Comparison of ENCODE assay signal across 1 cellular context in genomic region chr2:96816127-96816835, GRCh38.
TF ChIP-seq lines count a peak whose summit lies in the region.

Gene CNNM3, plus strand, starts transcription at chr2:96816268. Its CDS starts 10 bp downstream, at chr2:96816278.

TF ChIP-seq in HepG2, 621 proteins besides CTCF, POLR2A, EP300 and RAD21 (continued from another document and continues in another):
- TF ChIP-seq KIAA2018 (CRISPR knock-in tag; IDR thresholded peaks at IDR 0.05; ENCODE audit: borderline replicate concordance), result no peak
- TF ChIP-seq, protein P1, sequence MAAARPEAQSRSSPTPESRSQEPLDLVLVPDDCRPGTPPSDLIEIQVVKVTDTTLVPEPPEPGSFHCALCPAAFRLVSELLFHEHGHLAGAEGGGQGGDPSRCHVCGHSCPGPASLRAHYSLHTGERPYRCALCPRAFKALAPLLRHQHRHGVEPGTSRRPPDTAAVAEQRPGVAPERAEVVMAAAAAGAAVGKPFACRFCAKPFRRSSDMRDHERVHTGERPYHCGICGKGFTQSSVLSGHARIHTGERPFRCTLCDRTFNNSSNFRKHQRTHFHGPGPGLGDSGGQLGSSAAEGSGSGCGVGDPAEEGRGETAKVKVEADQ (CRISPR knock-in tag; IDR thresholded peaks at IDR 0.05; ENCODE audit: borderline replicate concordance), result peak; percentile 94
- TF ChIP-seq SALL2 (CRISPR knock-in tag; IDR thresholded peaks at IDR 0.05), result peak; percentile 88
- TF ChIP-seq HINFP (CRISPR knock-in tag; IDR thresholded peaks at IDR 0.05; ENCODE audit: low read depth), result no peak; the same call in 1 of the 2 replicates
- no peak for TF ChIP-seq SP5 (CRISPR knock-in tag; IDR thresholded peaks at IDR 0.05; ENCODE audit: borderline replicate concordance, low read depth)
- TF ChIP-seq ZNF556 (CRISPR knock-in tag; IDR thresholded peaks at IDR 0.05; ENCODE audit: borderline replicate concordance), result peak; percentile 93
- TF ChIP-seq NRL (CRISPR knock-in tag; IDR thresholded peaks at IDR 0.05; ENCODE audit: borderline replicate concordance), result no peak; the same call in 1 of the 2 replicates
- peak; percentile 87 for TF ChIP-seq SALL1 (CRISPR knock-in tag; IDR thresholded peaks at IDR 0.05)
- TF ChIP-seq, protein P2, sequence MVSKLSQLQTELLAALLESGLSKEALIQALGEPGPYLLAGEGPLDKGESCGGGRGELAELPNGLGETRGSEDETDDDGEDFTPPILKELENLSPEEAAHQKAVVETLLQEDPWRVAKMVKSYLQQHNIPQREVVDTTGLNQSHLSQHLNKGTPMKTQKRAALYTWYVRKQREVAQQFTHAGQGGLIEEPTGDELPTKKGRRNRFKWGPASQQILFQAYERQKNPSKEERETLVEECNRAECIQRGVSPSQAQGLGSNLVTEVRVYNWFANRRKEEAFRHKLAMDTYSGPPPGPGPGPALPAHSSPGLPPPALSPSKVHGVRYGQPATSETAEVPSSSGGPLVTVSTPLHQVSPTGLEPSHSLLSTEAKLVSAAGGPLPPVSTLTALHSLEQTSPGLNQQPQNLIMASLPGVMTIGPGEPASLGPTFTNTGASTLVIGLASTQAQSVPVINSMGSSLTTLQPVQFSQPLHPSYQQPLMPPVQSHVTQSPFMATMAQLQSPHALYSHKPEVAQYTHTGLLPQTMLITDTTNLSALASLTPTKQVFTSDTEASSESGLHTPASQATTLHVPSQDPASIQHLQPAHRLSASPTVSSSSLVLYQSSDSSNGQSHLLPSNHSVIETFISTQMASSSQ (IDR thresholded peaks at IDR 0.05; ENCODE audit: low read depth), result no peak
- TF ChIP-seq, protein P2 (CRISPR knock-in tag; IDR thresholded peaks at IDR 0.05; ENCODE audit: borderline replicate concordance), result peak; percentile 76
- peak; percentile 29 for TF ChIP-seq TBL1XR1 (IDR thresholded peaks at IDR 0.05; ENCODE audit: borderline replicate concordance, low read length, partially characterized antibody)
- peak; percentile 74 for TF ChIP-seq PHF20 (CRISPR knock-in tag; IDR thresholded peaks at IDR 0.05)
- TF ChIP-seq ZNF839 (CRISPR knock-in tag; IDR thresholded peaks at IDR 0.05; ENCODE audit: borderline replicate concordance), result no peak
- no peak; the same call in 1 of the 2 replicates for TF ChIP-seq TGIF2 (CRISPR knock-in tag; IDR thresholded peaks at IDR 0.05)
- TF ChIP-seq ZNF432 (CRISPR knock-in tag; IDR thresholded peaks at IDR 0.05; ENCODE audit: borderline replicate concordance), result no peak; the same call in 1 of the 2 replicates
- TF ChIP-seq TOE1 (CRISPR knock-in tag; IDR thresholded peaks at IDR 0.05), result no peak
- TF ChIP-seq ZNF121 (CRISPR knock-in tag; IDR thresholded peaks at IDR 0.05), result 0 out of 2 replicates have a peak, but pooled peaks have one; percentile 52
- 0 out of 2 replicates have a peak, but pooled peaks have one; percentile 47 for TF ChIP-seq ZC3H4 (CRISPR knock-in tag; IDR thresholded peaks at IDR 0.05; ENCODE audit: borderline replicate concordance)
- TF ChIP-seq ELF4 (CRISPR knock-in tag; IDR thresholded peaks at IDR 0.05; ENCODE audit: borderline replicate concordance), result no peak
- TF ChIP-seq AHR (CRISPR knock-in tag; IDR thresholded peaks at IDR 0.05), result no peak
- no peak for TF ChIP-seq ZNF274 (CRISPR knock-in tag; IDR thresholded peaks at IDR 0.05)
- TF ChIP-seq, protein P3, sequence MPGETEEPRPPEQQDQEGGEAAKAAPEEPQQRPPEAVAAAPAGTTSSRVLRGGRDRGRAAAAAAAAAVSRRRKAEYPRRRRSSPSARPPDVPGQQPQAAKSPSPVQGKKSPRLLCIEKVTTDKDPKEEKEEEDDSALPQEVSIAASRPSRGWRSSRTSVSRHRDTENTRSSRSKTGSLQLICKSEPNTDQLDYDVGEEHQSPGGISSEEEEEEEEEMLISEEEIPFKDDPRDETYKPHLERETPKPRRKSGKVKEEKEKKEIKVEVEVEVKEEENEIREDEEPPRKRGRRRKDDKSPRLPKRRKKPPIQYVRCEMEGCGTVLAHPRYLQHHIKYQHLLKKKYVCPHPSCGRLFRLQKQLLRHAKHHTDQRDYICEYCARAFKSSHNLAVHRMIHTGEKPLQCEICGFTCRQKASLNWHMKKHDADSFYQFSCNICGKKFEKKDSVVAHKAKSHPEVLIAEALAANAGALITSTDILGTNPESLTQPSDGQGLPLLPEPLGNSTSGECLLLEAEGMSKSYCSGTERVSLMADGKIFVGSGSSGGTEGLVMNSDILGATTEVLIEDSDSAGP (CRISPR knock-in tag; IDR thresholded peaks at IDR 0.05; ENCODE audit: borderline replicate concordance), result no peak
- TF ChIP-seq ZNF772 (CRISPR knock-in tag; IDR thresholded peaks at IDR 0.05), result peak; percentile 48; the same call in 1 of the 2 replicates
- TF ChIP-seq ZFP36L2 (CRISPR knock-in tag; IDR thresholded peaks at IDR 0.05), result no peak
- TF ChIP-seq ZFP1 (CRISPR knock-in tag; IDR thresholded peaks at IDR 0.05), result no peak
- peak; percentile 98 for TF ChIP-seq RBFOX2 (IDR thresholded peaks at IDR 0.05; ENCODE audit: low read depth, low read length)
- TF ChIP-seq ZNF570 (CRISPR knock-in tag; IDR thresholded peaks at IDR 0.05; ENCODE audit: borderline replicate concordance), result 0 out of 2 replicates have a peak, but pooled peaks have one; percentile 68
- no peak for TF ChIP-seq ZNF562 (CRISPR knock-in tag; IDR thresholded peaks at IDR 0.05; ENCODE audit: borderline replicate concordance)
- peak; percentile 47; the same call in 1 of the 2 replicates for TF ChIP-seq ZBTB7A (CRISPR knock-in tag; IDR thresholded peaks at IDR 0.05)
- TF ChIP-seq ZNF607 (CRISPR knock-in tag; IDR thresholded peaks at IDR 0.05; ENCODE audit: borderline replicate concordance), result no peak
- TF ChIP-seq ZNF557 (CRISPR knock-in tag; IDR thresholded peaks at IDR 0.05), result 0 out of 2 replicates have a peak, but pooled peaks have one; percentile 86
- TF ChIP-seq MBNL3 (CRISPR knock-in tag; conservative IDR thresholded peaks at IDR 0.05), result no peak
- TF ChIP-seq, protein P4, sequence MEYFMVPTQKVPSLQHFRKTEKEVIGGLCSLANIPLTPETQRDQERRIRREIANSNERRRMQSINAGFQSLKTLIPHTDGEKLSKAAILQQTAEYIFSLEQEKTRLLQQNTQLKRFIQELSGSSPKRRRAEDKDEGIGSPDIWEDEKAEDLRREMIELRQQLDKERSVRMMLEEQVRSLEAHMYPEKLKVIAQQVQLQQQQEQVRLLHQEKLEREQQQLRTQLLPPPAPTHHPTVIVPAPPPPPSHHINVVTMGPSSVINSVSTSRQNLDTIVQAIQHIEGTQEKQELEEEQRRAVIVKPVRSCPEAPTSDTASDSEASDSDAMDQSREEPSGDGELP (IDR thresholded peaks at IDR 0.05; ENCODE audit: borderline replicate concordance, low read depth), result no peak
- no peak for TF ChIP-seq SNAPC2 (CRISPR knock-in tag; IDR thresholded peaks at IDR 0.05)
- TF ChIP-seq ELF3 (CRISPR knock-in tag; IDR thresholded peaks at IDR 0.05), result no peak; the same call in 1 of the 2 replicates
- TF ChIP-seq, protein P5, sequence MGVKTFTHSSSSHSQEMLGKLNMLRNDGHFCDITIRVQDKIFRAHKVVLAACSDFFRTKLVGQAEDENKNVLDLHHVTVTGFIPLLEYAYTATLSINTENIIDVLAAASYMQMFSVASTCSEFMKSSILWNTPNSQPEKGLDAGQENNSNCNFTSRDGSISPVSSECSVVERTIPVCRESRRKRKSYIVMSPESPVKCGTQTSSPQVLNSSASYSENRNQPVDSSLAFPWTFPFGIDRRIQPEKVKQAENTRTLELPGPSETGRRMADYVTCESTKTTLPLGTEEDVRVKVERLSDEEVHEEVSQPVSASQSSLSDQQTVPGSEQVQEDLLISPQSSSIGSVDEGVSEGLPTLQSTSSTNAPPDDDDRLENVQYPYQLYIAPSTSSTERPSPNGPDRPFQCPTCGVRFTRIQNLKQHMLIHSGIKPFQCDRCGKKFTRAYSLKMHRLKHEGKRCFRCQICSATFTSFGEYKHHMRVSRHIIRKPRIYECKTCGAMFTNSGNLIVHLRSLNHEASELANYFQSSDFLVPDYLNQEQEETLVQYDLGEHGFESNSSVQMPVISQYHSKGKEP (CRISPR knock-in tag; IDR thresholded peaks at IDR 0.05), result peak; percentile 8; the same call in 1 of the 2 replicates
- no peak for TF ChIP-seq SMYD3 (CRISPR knock-in tag; IDR thresholded peaks at IDR 0.05)
- no peak; the same call in 1 of the 2 replicates for TF ChIP-seq ZNF850 (CRISPR knock-in tag; conservative IDR thresholded peaks at IDR 0.05)
- TF ChIP-seq CEBPG (CRISPR knock-in tag; IDR thresholded peaks at IDR 0.05), result no peak
- no peak for TF ChIP-seq ISX (CRISPR knock-in tag; conservative IDR thresholded peaks at IDR 0.05)
- TF ChIP-seq ZNF430 (CRISPR knock-in tag; IDR thresholded peaks at IDR 0.05), result peak; percentile 71
- TF ChIP-seq, protein P6, sequence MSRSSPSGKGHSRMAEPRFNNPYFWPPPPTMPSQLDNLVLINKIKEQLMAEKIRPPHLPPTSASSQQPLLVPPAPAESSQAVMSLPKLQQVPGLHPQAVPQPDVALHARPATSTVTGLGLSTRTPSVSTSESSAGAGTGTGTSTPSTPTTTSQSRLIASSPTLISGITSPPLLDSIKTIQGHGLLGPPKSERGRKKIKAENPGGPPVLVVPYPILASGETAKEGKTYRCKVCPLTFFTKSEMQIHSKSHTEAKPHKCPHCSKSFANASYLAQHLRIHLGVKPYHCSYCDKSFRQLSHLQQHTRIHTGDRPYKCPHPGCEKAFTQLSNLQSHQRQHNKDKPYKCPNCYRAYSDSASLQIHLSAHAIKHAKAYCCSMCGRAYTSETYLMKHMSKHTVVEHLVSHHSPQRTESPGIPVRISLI (CRISPR knock-in tag; IDR thresholded peaks at IDR 0.05; ENCODE audit: borderline replicate concordance), result peak; percentile 41; the same call in 1 of the 2 replicates
- no peak for TF ChIP-seq MAF1 (CRISPR knock-in tag; IDR thresholded peaks at IDR 0.05; ENCODE audit: borderline replicate concordance)
